20 cellular contexts compared by ENCODE assay signal in the genomic region with DNA sequence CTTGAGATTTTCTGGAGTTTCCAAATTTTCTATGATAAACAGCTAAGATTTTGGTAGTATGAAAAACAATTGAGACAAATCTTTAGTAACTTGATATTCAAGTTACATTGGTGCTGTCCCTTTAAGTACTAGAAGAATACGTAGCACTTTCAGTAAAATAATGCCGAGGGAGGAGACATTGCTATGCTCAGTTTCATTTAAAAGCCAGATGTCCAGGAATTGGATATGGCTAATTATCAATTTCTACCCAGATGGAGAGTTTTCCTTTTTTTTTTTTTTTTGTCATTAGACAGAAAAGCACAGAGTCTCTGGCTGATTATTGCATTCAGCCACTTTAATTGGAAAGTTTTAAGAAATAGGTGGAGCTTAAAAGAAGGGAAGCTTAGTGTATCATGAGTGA. TPM values are rescaled to one million over a fixed set of nuclear protein-coding genes. Genes with fewer than 3 reads are reported as not detected.
DNase-seq lines count a peak whose midpoint lies in the region; ATAC-seq and TF ChIP-seq lines count a peak whose summit lies in the region.
"Had no signal": no experiment of that assay in that cellular context is flagged by ENCODE, and none has a peak within 500 bp of the region (broad histone marks: within the 10 kb centered on the region; RNA-seq: fewer than 3 reads in every experiment).

No MANE protein-coding gene starts in this region.

- ATAC-seq in stimulated activated memory B cell treated with anti-CD40 and anti-IgM and Interleukin-4, amounts not matched to agents 10 μg/mL and 1 μg/mL and 100 μg/mL, for 72 hours = no peak
- ATAC-seq in left colon = no peak
- ATAC-seq: activated naive CD8-positive, alpha-beta T cell treated with anti-CD3 and anti-CD28 coated beads, Interleukin-2, amount 50 U/mL, for 24 hours; CD8-positive, alpha-beta T cell; psoas muscle; Right ventricle myocardium inferior; T-cell had no signal

- H3K9me3 ChIP-seq in left ventricle myocardium inferior (replicated peaks) = no peaks in the 10 kb centered on the region
- no peaks in the 10 kb centered on the region for H3K9me3 ChIP-seq in right atrium auricular region
- H3K9me3 ChIP-seq in PC-9 (ENCODE audit: insufficient read depth, low read depth) = no peaks in the 10 kb centered on the region
- H3K9me3 ChIP-seq: psoas muscle had no signal

- H3K27me3 Mint-ChIP-seq in stimulated activated memory B cell treated with anti-CD40 and anti-IgM and Interleukin-4, amounts not matched to agents 10 μg/mL and 1 μg/mL and 100 μg/mL, for 72 hours = peaks cover 40% of the 10 kb centered on the region
- H3K27me3 Mint-ChIP-seq: type B pancreatic cell had no signal

- peaks cover 5% of the 10 kb centered on the region for H3K4me1 Mint-ChIP-seq in stimulated activated memory B cell treated with anti-CD40 and anti-IgM and Interleukin-4, amounts not matched to agents 10 μg/mL and 1 μg/mL and 100 μg/mL, for 72 hours
- H3K4me1 Mint-ChIP-seq: activated naive CD8-positive, alpha-beta T cell treated with anti-CD3 and anti-CD28 coated beads, Interleukin-2, amount 50 U/mL, for 24 hours; T-cell had no signal

- TF ChIP-seq CTCF in left ventricle myocardium inferior (IDR thresholded peaks at IDR 0.05; ENCODE audit: borderline replicate concordance) (no peak), right atrium auricular region (IDR thresholded peaks at IDR 0.05) (no peak), PC-9 (conservative IDR thresholded peaks at IDR 0.05) (no peak), GM10266 (IDR thresholded peaks at IDR 0.05; ENCODE audit: control insufficient read depth, insufficient read depth, low read depth, missing control alignments) (no peak)

- H3K36me3 Mint-ChIP-seq in stimulated activated memory B cell treated with anti-CD40 and anti-IgM and Interleukin-4, amounts not matched to agents 10 μg/mL and 1 μg/mL and 100 μg/mL, for 72 hours = peaks cover 4% of the 10 kb centered on the region
- H3K36me3 Mint-ChIP-seq: CD8-positive, alpha-beta T cell; neural progenitor cell; T-cell; type B pancreatic cell had no signal

- H3K4me3 ChIP-seq in left ventricle myocardium inferior (peak overlapping the region; percentile 20), right atrium auricular region (no peak overlapping the region), PC-9 (no peak overlapping the region)
- H3K4me3 ChIP-seq: neural progenitor cell, psoas muscle had no signal

- intact Hi-C loops in left ventricle myocardium inferior (cut with micrococcal nuclease) (no loop called here), PC-9 (cut with micrococcal nuclease; ENCODE audit: unreplicated experiment) (no loop called here), left colon (cut with DNase I, micrococcal nuclease) (no loop called here)

- H3K4me1 ChIP-seq in left ventricle myocardium inferior = no peaks in the 10 kb centered on the region
- H3K4me1 ChIP-seq in right atrium auricular region = no peaks in the 10 kb centered on the region
- H3K4me1 ChIP-seq in PC-9 (replicated peaks; ENCODE audit: insufficient read depth) = no peaks in the 10 kb centered on the region
- H3K4me1 ChIP-seq: psoas muscle had no signal

- H2AFZ ChIP-seq in PC-9 = no peak overlapping the region
- H2AFZ ChIP-seq: neural progenitor cell had no signal

- no peaks in the 10 kb centered on the region for H4K20me1 ChIP-seq in PC-9 (ENCODE audit: insufficient read depth)

- H3K36me3 ChIP-seq in left ventricle myocardium inferior (no peaks in the 10 kb centered on the region), right atrium auricular region (no peaks in the 10 kb centered on the region), PC-9 (ENCODE audit: low read depth) (no peaks in the 10 kb centered on the region)
- H3K36me3 ChIP-seq: neural progenitor cell had no signal

- H3K27ac ChIP-seq in left ventricle myocardium inferior (replicated peaks) (no peak overlapping the region), right atrium auricular region (no peak overlapping the region), PC-9 (no peak overlapping the region)
- H3K27ac ChIP-seq: neural progenitor cell, psoas muscle had no signal

- no peak for DNase-seq in left ventricle myocardium inferior
- DNase-seq in right atrium auricular region (ENCODE audit: low spot score) = no peak
- DNase-seq in PC-9 = no peak
- peak; percentile 40 for DNase-seq in fibroblast of peridontal ligament (ENCODE audit: extremely low read depth)
- DNase-seq in GDM1 (lab: John Stamatoyannopoulos, UW) = no peak
- DNase-seq in GM10266 (ENCODE audit: extremely low spot score) = no peak
- DNase-seq in left colon = no peak
- DNase-seq: 8988T; activated CD4-positive, alpha-beta memory T cell treated with anti-CD3 and anti-CD28 coated beads, Interleukin-2, amount 10 ng/mL, durations not matched to agents 7 days and 5 days; activated effector memory CD4-positive, alpha-beta T cell treated with anti-CD3 and anti-CD28 coated beads, Interleukin-2, amount 50 U/mL, for 16 hours; activated naive CD8-positive, alpha-beta T cell treated with anti-CD3 and anti-CD28 coated beads, Interleukin-2, amount 50 U/mL, for 24 hours; CD8-positive, alpha-beta T cell; Kasumi-1; NCI-H2227 treated with DMSO at 0.1 percent for 48 hours; psoas muscle; T-cell had no signal

- H3K79me2 ChIP-seq in PC-9 (ENCODE audit: low read depth) = no peaks in the 10 kb centered on the region

- POLR2A ChIA-PET in PC-9 (lab: Charles Lee; ENCODE audit: unreplicated experiment) = interaction anchor here (0.7 kb wide), 1 partner anchor 60 kb away, joined by 4 read pairs; no protein-coding TSS in a partner anchor

- H3K9me3 Mint-ChIP-seq in stimulated activated memory B cell treated with anti-CD40 and anti-IgM and Interleukin-4, amounts not matched to agents 10 μg/mL and 1 μg/mL and 100 μg/mL, for 72 hours = peaks cover 3% of the 10 kb centered on the region
- H3K9me3 Mint-ChIP-seq: activated CD4-positive, alpha-beta memory T cell treated with anti-CD3 and anti-CD28 coated beads, Interleukin-2, amount 10 ng/mL, durations not matched to agents 7 days and 5 days; activated naive CD8-positive, alpha-beta T cell treated with anti-CD3 and anti-CD28 coated beads, Interleukin-2, amount 50 U/mL, for 24 hours; CD8-positive, alpha-beta T cell; neural progenitor cell; T-cell; type B pancreatic cell had no signal

- no peaks in the 10 kb centered on the region for H3F3A ChIP-seq in PC-9 (ENCODE audit: insufficient read depth, low read depth)

- H3K27ac Mint-ChIP-seq in stimulated activated memory B cell treated with anti-CD40 and anti-IgM and Interleukin-4, amounts not matched to agents 10 μg/mL and 1 μg/mL and 100 μg/mL, for 72 hours = no peak overlapping the region
- H3K27ac Mint-ChIP-seq: activated CD4-positive, alpha-beta memory T cell treated with anti-CD3 and anti-CD28 coated beads, Interleukin-2, amount 10 ng/mL, durations not matched to agents 7 days and 5 days; activated naive CD8-positive, alpha-beta T cell treated with anti-CD3 and anti-CD28 coated beads, Interleukin-2, amount 50 U/mL, for 24 hours; CD8-positive, alpha-beta T cell; neural progenitor cell; T-cell; type B pancreatic cell had no signal

- no peaks in the 10 kb centered on the region for H3K9me2 ChIP-seq in PC-9 (ENCODE audit: insufficient read depth)

- no peak overlapping the region for H3K4me3 Mint-ChIP-seq in stimulated activated memory B cell treated with anti-CD40 and anti-IgM and Interleukin-4, amounts not matched to agents 10 μg/mL and 1 μg/mL and 100 μg/mL, for 72 hours
- H3K4me3 Mint-ChIP-seq: activated CD4-positive, alpha-beta memory T cell treated with anti-CD3 and anti-CD28 coated beads, Interleukin-2, amount 10 ng/mL, durations not matched to agents 7 days and 5 days; activated naive CD8-positive, alpha-beta T cell treated with anti-CD3 and anti-CD28 coated beads, Interleukin-2, amount 50 U/mL, for 24 hours; CD8-positive, alpha-beta T cell; neural progenitor cell; T-cell; type B pancreatic cell had no signal

- H3K4me2 ChIP-seq in PC-9 = peak overlapping the region; percentile 22
- H3K4me2 ChIP-seq: neural progenitor cell had no signal

- no peaks in the 10 kb centered on the region for H3K27me3 ChIP-seq in left ventricle myocardium inferior (ENCODE audit: low read depth)
- no peaks in the 10 kb centered on the region for H3K27me3 ChIP-seq in right atrium auricular region
- H3K27me3 ChIP-seq in PC-9 (ENCODE audit: insufficient read depth, low read depth) = no peaks in the 10 kb centered on the region
- H3K27me3 ChIP-seq: neural progenitor cell had no signal

- CTCF ChIA-PET in PC-9 (lab: Charles Lee) = no interaction called here

- BruUV-seq in PC-9 (replicated peaks; lab: Mats Ljungman, UMichigan) = no TSS peak

RNA-seq across cellular contexts. Expression of a gene that starts 40.4 kb away (rescaled TPM):
- total RNA-seq in left ventricle myocardium inferior (33.4 TPM), right atrium auricular region (10 to 100 TPM; 38.3 to 50.9 TPM), PC-9 (2021) (22.9 and 23.5 TPM in 2 replicates), left colon (10 to 100 TPM; 48.0 to 52.9 TPM)
